8 cellular contexts compared by ENCODE assay signal in the genomic region with DNA sequence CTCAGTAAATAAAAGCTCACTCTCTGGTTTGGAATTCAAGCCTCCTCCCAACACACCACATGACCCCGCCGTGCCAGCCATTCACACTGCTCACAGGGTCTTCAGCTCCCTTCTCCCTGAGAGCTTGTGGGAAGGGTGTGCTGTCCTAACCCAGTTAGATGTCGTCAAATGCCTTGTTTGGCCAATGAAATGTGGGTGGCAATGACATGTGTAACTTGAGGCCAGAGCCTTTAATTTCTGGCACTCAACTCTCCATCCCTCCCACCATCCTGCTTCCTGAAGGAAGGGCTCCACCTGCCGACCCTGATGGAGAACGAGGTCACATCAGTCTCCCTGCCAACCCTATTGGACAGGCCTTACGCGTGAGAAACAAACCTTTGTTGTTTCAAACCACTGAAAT.
A peak's percentile ranks its signal among the peaks of the same experiment; 100 is the strongest.
DNase-seq lines count a peak whose midpoint lies in the region; ATAC-seq and TF ChIP-seq lines count a peak whose summit lies in the region.

No MANE protein-coding gene starts in this region.

- no peak overlapping the region for H3K18ac ChIP-seq in neuronal stem cell (ENCODE audit: low read length)

- no CpG with 5 or more reads among the region's 7 CpGs for WGBS in neuronal stem cell (ENCODE audit: extremely low coverage in 2 of 2, insufficient read length in 2 of 2, insufficient replicate concordance in 1 of 2), 2 donors

- H3K27me3 ChIP-seq in neuronal stem cell (ENCODE audit: control insufficient read depth in 3 of 3, insufficient read depth in 3 of 3, low read depth in 1 of 3, low read length in 3 of 3) = peaks cover 0 to 55% (median 0%) of the 10 kb centered on the region in 3 experiments

- intact Hi-C loops in mucosa of descending colon (cut with DNase I, micrococcal nuclease) = no loop called here

- ATAC-seq in GM18498 (IDR thresholded peaks at IDR 0.05; ENCODE audit: unreplicated experiment) (peak; percentile 71), mucosa of descending colon (no peak), HG03108 (IDR thresholded peaks at IDR 0.05; ENCODE audit: unreplicated experiment) (no peak), HG03280 (IDR thresholded peaks at IDR 0.05; ENCODE audit: unreplicated experiment) (no peak)

- H2BK15ac ChIP-seq in neuronal stem cell (ENCODE audit: low read length) = no peak overlapping the region

- DNase-seq in NCI-H1436 treated with DMSO at 0.1 percent for 48 hours (lab: John Stamatoyannopoulos, UW) (peak; percentile 69), cardiac fibroblast (ENCODE audit: low read depth in 2 of 2) (peak; percentile 62), neuronal stem cell (ENCODE audit: low spot score) (peak; percentile 59), mucosa of descending colon (no peak), NCI-H510A treated with DMSO at 0.1 percent for 48 hours (lab: John Stamatoyannopoulos, UW) (no peak)

- no peak overlapping the region for H3K9ac ChIP-seq in neuronal stem cell (ENCODE audit: low read depth, low read length, poor library complexity)

- no peaks in the 10 kb centered on the region for H3K79me1 ChIP-seq in neuronal stem cell (ENCODE audit: low read depth, low read length)

- no peak overlapping the region for H3K4me2 ChIP-seq in neuronal stem cell (ENCODE audit: insufficient read depth, low read length, poor library complexity, severe bottlenecking)

- H2BK120ac ChIP-seq in neuronal stem cell (ENCODE audit: low read depth, low read length) = no peak overlapping the region

- no peak overlapping the region for H3K4ac ChIP-seq in neuronal stem cell (ENCODE audit: low read length)

- H3K36me3 ChIP-seq in neuronal stem cell (replicated peaks in 1 of 2; ENCODE audit: control insufficient read depth in 2 of 2, insufficient read depth in 2 of 2, low read length in 2 of 2) = no peaks in the 10 kb centered on the region
- no peaks in the 10 kb centered on the region for H3K36me3 ChIP-seq in mucosa of descending colon (ENCODE audit: low read depth)

- no peak overlapping the region for H3K14ac ChIP-seq in neuronal stem cell (ENCODE audit: low read length)

- no peak overlapping the region for H4K8ac ChIP-seq in neuronal stem cell (ENCODE audit: low read depth, low read length)

- H3K4me3 ChIP-seq in cardiac fibroblast (replicated peaks in 1 of 2; ENCODE audit: low read depth in 2 of 2, low read length in 2 of 2) (no peak overlapping the region), neuronal stem cell (ENCODE audit: low read length in 2 of 2) (no peak overlapping the region), mucosa of descending colon (no peak overlapping the region)

- no peak overlapping the region for H3K27ac ChIP-seq in neuronal stem cell (replicated peaks; ENCODE audit: low read length)

- no peak overlapping the region for H2BK5ac ChIP-seq in neuronal stem cell (ENCODE audit: low read length)

- H2AFZ ChIP-seq in neuronal stem cell (ENCODE audit: low read length) = no peak overlapping the region

- H3K4me1 ChIP-seq in neuronal stem cell (ENCODE audit: control insufficient read depth in 2 of 2, insufficient read depth in 1 of 2, low read depth in 1 of 2, low read length in 2 of 2) = peaks cover 6 to 8% of the 10 kb centered on the region in 2 donors
- no peaks in the 10 kb centered on the region for H3K4me1 ChIP-seq in mucosa of descending colon (ENCODE audit: low read depth)

- H3K9me3 ChIP-seq in neuronal stem cell (replicated peaks in 1 of 2; ENCODE audit: control insufficient read depth in 2 of 2, insufficient read depth in 1 of 2, low read depth in 1 of 2, low read length in 2 of 2) = no peaks in the 10 kb centered on the region
- H3K9me3 ChIP-seq in mucosa of descending colon = no peaks in the 10 kb centered on the region

- H2BK12ac ChIP-seq in neuronal stem cell (ENCODE audit: low read length) = no peak overlapping the region

- H3K23ac ChIP-seq in neuronal stem cell (ENCODE audit: low read depth, low read length, poor library complexity) = no peak overlapping the region

- H4K91ac ChIP-seq in neuronal stem cell (ENCODE audit: low read depth, low read length, poor library complexity) = no peak overlapping the region

- H2AK5ac ChIP-seq in neuronal stem cell (ENCODE audit: low read depth, low read length) = no peak overlapping the region

- TF ChIP-seq CTCF in cardiac fibroblast (IDR thresholded peaks at IDR 0.05; ENCODE audit: low read depth, low read length) = peak; percentile 36
- no peak for TF ChIP-seq CTCF in mucosa of descending colon (IDR thresholded peaks at IDR 0.05)

Comparison
In these comparisons a context has a peak if more than half of its experiments do, and no peak if none do; other contexts are left out.
1. DNase-seq: peak in NCI-H1436 treated with DMSO at 0.1 percent for 48 hours (single experiment), cardiac fibroblast (2 of 2) and neuronal stem cell (single experiment); none in mucosa of descending colon (0 of 3) and NCI-H510A treated with DMSO at 0.1 percent for 48 hours (single experiment).